10 cellular contexts compared by ENCODE assay signal in the genomic region with DNA sequence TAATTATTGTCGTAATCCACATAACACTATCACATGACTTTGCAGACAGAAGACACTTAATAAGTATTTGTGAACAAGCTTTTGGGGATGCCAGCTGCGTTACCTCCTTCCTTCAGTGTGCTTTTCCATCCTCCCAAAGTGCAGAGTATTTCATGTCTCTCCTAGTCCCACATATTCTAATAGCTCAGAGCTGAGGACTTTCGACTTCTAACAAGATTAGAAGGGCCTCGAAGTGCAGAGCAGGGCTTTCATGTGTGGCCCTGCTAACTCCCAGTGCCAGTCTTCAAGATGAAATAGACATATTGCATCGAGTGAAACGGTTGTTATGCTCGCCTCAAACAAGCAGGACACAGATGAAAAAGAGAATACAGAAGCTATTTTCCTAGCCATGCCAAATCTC.
"Had no signal": no experiment of that assay in that cellular context is flagged by ENCODE, and none has a peak within 500 bp of the region (broad histone marks: within the 10 kb centered on the region; RNA-seq: fewer than 3 reads in every experiment).

No MANE protein-coding gene starts in this region.

- H3K9me3 ChIP-seq: HAP-1 had no signal

- H3K9ac ChIP-seq: GM23248 had no signal

- H3K4me2 ChIP-seq: GM23338 had no signal

- H3K27ac Mint-ChIP-seq: GM23338, H9, HFFc6 had no signal

- FAIRE-seq: H1 had no signal

- H3K27ac ChIP-seq: GM23248 had no signal

- H3K4me3 ChIP-seq: GM23248, GM23338, HAP-1 had no signal

- H3K36me3 ChIP-seq: HAP-1 had no signal

- DNase-seq: GM23248, GOT3, H7, H9, HCEC 1CT, HFFc6 had no signal

- H3K4me1 ChIP-seq: HAP-1 had no signal

- ATAC-seq: HCT116 had no signal

- H3K4me3 Mint-ChIP-seq: GM23338, H9, HFFc6 had no signal
